Comparison of ENCODE assay signal across 17 cellular contexts in genomic region chr4:183887351-183887750, GRCh38. TPM values are rescaled to one million over a fixed set of nuclear protein-coding genes. Genes with fewer than 3 reads are reported as not detected.
"Had no signal": no experiment of that assay in that cellular context is flagged by ENCODE, and none has a peak within 500 bp of the region (broad histone marks: within the 10 kb centered on the region; RNA-seq: fewer than 3 reads in every experiment).

No MANE protein-coding gene starts in this region.

- H3K36me3 ChIP-seq: esophagus muscularis mucosa, gastrocnemius medialis, left ventricle myocardium inferior, lower lobe of right lung, pancreas had no signal

- H3K4me3 ChIP-seq: esophagus muscularis mucosa, gastrocnemius medialis, left ventricle myocardium inferior, lower lobe of right lung, pancreas had no signal

- H3K27ac ChIP-seq: epithelial cell of prostate, esophagus muscularis mucosa, gastrocnemius medialis, left ventricle myocardium inferior, lower lobe of right lung, pancreas had no signal

- ATAC-seq: effector memory CD8-positive, alpha-beta T cell; gastrocnemius medialis; left cardiac atrium; lower lobe of right lung; natural killer cell treated with Interleukin-12 subunit alpha and Interleukin-12 subunit beta and Interleukin-15 and Interleukin-18, amount 100 ng/mL, for 72 hours; pancreas; right cardiac atrium had no signal

- H3K27me3 ChIP-seq: esophagus muscularis mucosa, pancreas had no signal

- H3K4me1 ChIP-seq: esophagus muscularis mucosa, gastrocnemius medialis, left ventricle myocardium inferior, lower lobe of right lung, pancreas had no signal

- DNase-seq: effector memory CD8-positive, alpha-beta T cell; gastrocnemius medialis; immature natural killer cell; left cardiac atrium; left ventricle myocardium inferior; lower lobe of right lung; midbrain; occipital lobe; pancreas; right cardiac atrium; small intestine; stimulated activated CD4-positive, alpha-beta T cell treated with anti-CD3 and anti-CD28 coated beads, Interleukin-12 subunit alpha, Interleukin-12 subunit beta, amount 100 ng/mL, for 4 hours; stimulated activated naive CD4-positive, alpha-beta T cell; trophoblast cell had no signal

RNA-seq across cellular contexts. Expression of gene STOX2, which starts 17.8 kb away (rescaled TPM):
- total RNA-seq: natural killer cell treated with Interleukin-12 subunit alpha and Interleukin-12 subunit beta and Interleukin-15 and Interleukin-18, amount 100 ng/mL, for 72 hours had no signal
- polyA plus RNA-seq: immature natural killer cell had no signal
